ENCODE assay signal across 26 cellular contexts in genomic region chr11:14783788-14784187, GRCh38.
DNase-seq lines count a peak whose midpoint lies in the region; ATAC-seq and TF ChIP-seq lines count a peak whose summit lies in the region.
"Had no signal": no experiment of that assay in that cellular context is flagged by ENCODE, and none has a peak within 500 bp of the region (broad histone marks: within the 10 kb centered on the region; RNA-seq: fewer than 3 reads in every experiment).

No MANE protein-coding gene starts in this region.

- H3K27ac ChIP-seq in ovary (no peak overlapping the region), tibial nerve (no peak overlapping the region)
- H3K27ac ChIP-seq: neural progenitor cell, skin epidermis, stomach, uterus had no signal

- DNase-seq in activated naive CD4-positive, alpha-beta T cell treated with Interleukin-2 at 50 U/mL for 16 hours = no peak
- no peak for DNase-seq in activated T-cell treated with anti-CD3 and anti-CD28 coated beads, Interleukin-2, amount 50 U/mL, for 72 hours
- DNase-seq in memory B cell (ENCODE audit: low spot score in 2 of 2) (no peak), ovary (no peak), tibial nerve (ENCODE audit: low spot score in 2 of 2) (no peak), CD1c-positive myeloid dendritic cell (ENCODE audit: extremely low spot score) (no peak)
- DNase-seq: activated T-cell treated with anti-CD3 and anti-CD28 coated beads, Interleukin-2, amount 50 U/mL, for 4 hours; Calu3; caudate nucleus; cortex of kidney; DMS79 treated with DMSO at 0.1 percent for 48 hours; effector memory CD4-positive, alpha-beta T cell; erythroblast; GDM1; Kasumi-1; left colon; mammary epithelial cell; NCI-H1417; NCI-H2029 treated with DMSO at 0.1 percent for 48 hours; NCI-H524 treated with DMSO at 0.1 percent for 48 hours; NK-92 treated with Interleukin-12 subunit alpha and Interleukin-12 subunit beta, amount 100 ng/mL, for 24 hours; stomach; uterus had no signal

- peaks cover 59% of the 10 kb centered on the region for H3K4me1 Mint-ChIP-seq in activated naive CD4-positive, alpha-beta T cell treated with anti-CD3 and anti-CD28 coated beads, Interleukin-2, amount 50 U/mL, for 24 hours
- peaks cover 56% of the 10 kb centered on the region for H3K4me1 Mint-ChIP-seq in activated T-cell treated with anti-CD3 and anti-CD28 coated beads, Interleukin-2, amount 50 U/mL, for 72 hours (ENCODE audit: low read depth)
- no peaks in the 10 kb centered on the region for H3K4me1 Mint-ChIP-seq in memory B cell
- H3K4me1 Mint-ChIP-seq: neural progenitor cell had no signal

- intact Hi-C loops in ovary (cut with DNase I) = no loop called here

- H3K36me3 Mint-ChIP-seq in activated naive CD4-positive, alpha-beta T cell treated with anti-CD3 and anti-CD28 coated beads, Interleukin-2, amount 50 U/mL, for 24 hours = peaks cover 15% of the 10 kb centered on the region
- H3K36me3 Mint-ChIP-seq in activated T-cell treated with anti-CD3 and anti-CD28 coated beads, Interleukin-2, amount 50 U/mL, for 72 hours (ENCODE audit: insufficient read depth in 2 of 2) = peaks cover 32 to 50% of the 10 kb centered on the region in 2 donors
- H3K36me3 Mint-ChIP-seq in memory B cell = no peaks in the 10 kb centered on the region
- H3K36me3 Mint-ChIP-seq: neural progenitor cell had no signal

- H3K27me3 Mint-ChIP-seq in activated naive CD4-positive, alpha-beta T cell treated with anti-CD3 and anti-CD28 coated beads, Interleukin-2, amount 50 U/mL, for 24 hours = no peaks in the 10 kb centered on the region
- H3K27me3 Mint-ChIP-seq in activated T-cell treated with anti-CD3 and anti-CD28 coated beads, Interleukin-2, amount 50 U/mL, for 72 hours (ENCODE audit: low read depth) = no peaks in the 10 kb centered on the region
- H3K27me3 Mint-ChIP-seq in memory B cell = no peaks in the 10 kb centered on the region

- peak; percentile 7 to 25 for ATAC-seq in activated T-cell treated with anti-CD3 and anti-CD28 coated beads, Interleukin-2, amount 50 U/mL, for 72 hours (replicated peaks in 1 of 2)
- ATAC-seq in memory B cell (ENCODE audit: low read depth) = no peak
- ATAC-seq: left colon had no signal

- TF ChIP-seq POLR2A in ovary (IDR thresholded peaks at IDR 0.05) = no peak
- TF ChIP-seq POLR2A in tibial nerve (IDR thresholded peaks at IDR 0.05) = no peak

- TF ChIP-seq EP300 in ovary (IDR thresholded peaks at IDR 0.05) = no peak
- no peak for TF ChIP-seq EP300 in tibial nerve (IDR thresholded peaks at IDR 0.05)

- TF ChIP-seq CTCF in ovary (IDR thresholded peaks at IDR 0.05) (no peak), tibial nerve (IDR thresholded peaks at IDR 0.05) (no peak)

- H3K4me1 ChIP-seq in ovary (ENCODE audit: insufficient read depth) = no peaks in the 10 kb centered on the region
- no peaks in the 10 kb centered on the region for H3K4me1 ChIP-seq in tibial nerve
- H3K4me1 ChIP-seq: neural progenitor cell, stomach, uterus had no signal

- peak overlapping the region; percentile 44 for H3K4me3 Mint-ChIP-seq in activated naive CD4-positive, alpha-beta T cell treated with anti-CD3 and anti-CD28 coated beads, Interleukin-2, amount 50 U/mL, for 24 hours
- H3K4me3 Mint-ChIP-seq in activated T-cell treated with anti-CD3 and anti-CD28 coated beads, Interleukin-2, amount 50 U/mL, for 72 hours = peak overlapping the region in 1 of 2 donors; percentile 50
- no peak overlapping the region for H3K4me3 Mint-ChIP-seq in memory B cell
- H3K4me3 Mint-ChIP-seq: activated T-cell treated with anti-CD3 and anti-CD28 coated beads, Interleukin-2, amount 50 U/mL, for 4 hours; neural progenitor cell had no signal

- H3K9me3 ChIP-seq in ovary (no peaks in the 10 kb centered on the region), tibial nerve (no peaks in the 10 kb centered on the region)
- H3K9me3 ChIP-seq: stomach, uterus had no signal

- peak overlapping the region; percentile 79 for H3K27ac Mint-ChIP-seq in activated naive CD4-positive, alpha-beta T cell treated with anti-CD3 and anti-CD28 coated beads, Interleukin-2, amount 50 U/mL, for 24 hours
- peak overlapping the region; percentile 95 for H3K27ac Mint-ChIP-seq in activated T-cell treated with anti-CD3 and anti-CD28 coated beads, Interleukin-2, amount 50 U/mL, for 72 hours
- H3K27ac Mint-ChIP-seq in memory B cell = peak overlapping the region; percentile 29
- H3K27ac Mint-ChIP-seq: neural progenitor cell had no signal

- H3K4me3 ChIP-seq in ovary (no peak overlapping the region), tibial nerve (no peak overlapping the region)
- H3K4me3 ChIP-seq: neural progenitor cell, skin epidermis, stomach, uterus had no signal

- H3K36me3 ChIP-seq in ovary (no peaks in the 10 kb centered on the region), tibial nerve (no peaks in the 10 kb centered on the region)
- H3K36me3 ChIP-seq: neural progenitor cell, stomach, uterus had no signal

- peaks cover 9% of the 10 kb centered on the region for H3K9me3 Mint-ChIP-seq in activated naive CD4-positive, alpha-beta T cell treated with anti-CD3 and anti-CD28 coated beads, Interleukin-2, amount 50 U/mL, for 24 hours
- H3K9me3 Mint-ChIP-seq in activated T-cell treated with anti-CD3 and anti-CD28 coated beads, Interleukin-2, amount 50 U/mL, for 72 hours = peaks cover 9 to 13% of the 10 kb centered on the region in 2 donors
- H3K9me3 Mint-ChIP-seq in memory B cell = no peaks in the 10 kb centered on the region
- H3K9me3 Mint-ChIP-seq: activated T-cell treated with anti-CD3 and anti-CD28 coated beads, Interleukin-2, amount 50 U/mL, for 4 hours had no signal

- H3K27me3 ChIP-seq in ovary = no peaks in the 10 kb centered on the region
- H3K27me3 ChIP-seq in tibial nerve = no peaks in the 10 kb centered on the region
- H3K27me3 ChIP-seq: neural progenitor cell, stomach, uterus had no signal

- 91 to 95% (median 92%) methylated on average over 6 of the region's 6 CpGs for WGBS in ovary, 3 donors
- 91 to 95% methylated on average over 6 of the region's 6 CpGs for WGBS in tibial nerve, 2 donors

Comparison
In these comparisons a context has a peak if more than half of its experiments do, and no peak if none do; other contexts are left out.
1. H3K27ac Mint-ChIP-seq: peak in every context shown above with its lines; median percentile 95 in activated T-cell treated with anti-CD3 and anti-CD28 coated beads, Interleukin-2, amount 50 U/mL, for 72 hours; 79 in activated naive CD4-positive, alpha-beta T cell treated with anti-CD3 and anti-CD28 coated beads, Interleukin-2, amount 50 U/mL, for 24 hours; 29 in memory B cell.